11 cellular contexts compared by ENCODE assay signal in the genomic region with DNA sequence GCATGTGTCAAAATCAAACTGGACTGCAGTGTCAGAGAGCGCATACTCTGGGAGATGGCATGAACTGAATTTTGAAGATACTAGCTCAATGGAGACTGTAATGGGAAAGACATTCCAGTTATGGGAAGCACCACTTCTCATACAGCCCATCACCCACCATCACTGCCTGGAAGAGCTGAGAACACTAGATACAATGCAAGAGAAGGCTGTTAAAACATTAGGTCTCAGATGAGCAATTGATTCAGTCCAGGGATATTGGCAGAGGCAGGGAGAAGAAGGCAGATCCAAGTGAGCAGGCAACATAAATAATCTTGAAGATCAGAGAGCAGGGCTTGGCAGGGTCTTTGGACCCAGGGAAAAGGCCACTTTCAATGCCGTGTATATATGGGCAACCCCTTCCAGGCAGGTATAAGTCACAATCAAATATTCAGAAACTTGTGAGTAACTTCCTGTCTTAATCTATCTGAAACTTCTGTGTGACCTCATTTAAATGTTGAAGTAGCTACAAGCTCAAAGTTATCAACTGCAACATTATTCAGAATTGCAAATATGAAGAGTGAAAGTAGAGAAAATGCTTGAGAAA.
A peak's percentile ranks its signal among the peaks of the same experiment; 100 is the strongest.
DNase-seq lines count a peak whose midpoint lies in the region; ATAC-seq, FAIRE-seq and TF ChIP-seq lines count a peak whose summit lies in the region.
"Had no signal": no experiment of that assay in that cellular context is flagged by ENCODE, and none has a peak within 500 bp of the region (broad histone marks: within the 10 kb centered on the region; RNA-seq: fewer than 3 reads in every experiment).

No MANE protein-coding gene starts in this region.

- H3K27me3 ChIP-seq in bronchial epithelial cell (ENCODE audit: control insufficient read depth, insufficient read depth, low read length) (no peaks in the 10 kb centered on the region), aorta (ENCODE audit: control insufficient read depth in 1 of 2, insufficient read depth in 2 of 2, low read length in 1 of 2) (no peaks in the 10 kb centered on the region), Peyer's patch (no peaks in the 10 kb centered on the region)

- WGBS in aorta, 2 donors, result 61 to 68% methylated on average over 2 of the region's 2 CpGs

- FAIRE-seq in bronchial epithelial cell (lab: Jason Lieb, UNC), result no peak
- FAIRE-seq: islet of Langerhans had no signal

- no peaks in the 10 kb centered on the region for H3K4me1 ChIP-seq in aorta (ENCODE audit: control insufficient read depth in 1 of 2, insufficient read depth in 2 of 2, low read length in 2 of 2)
- H3K4me1 ChIP-seq in Peyer's patch, result no peaks in the 10 kb centered on the region

- intact Hi-C loops in aorta (cut with DNase I), result loop anchor here in 1 of 2 donors (2.0 kb wide), 1 partner anchor 285 kb away; no protein-coding TSS in a partner anchor

- DNase-seq in EL, result peak; percentile 43
- DNase-seq in HT1080 (ENCODE audit: low read depth), result peak; percentile 27
- peak; percentile 67 for DNase-seq in bronchial epithelial cell (ENCODE audit: low read depth)
- no peak for DNase-seq in aorta
- DNase-seq in Peyer's patch, result no peak
- DNase-seq in hepatic stellate cell (ENCODE audit: low spot score), result no peak

- no peaks in the 10 kb centered on the region for H3K36me3 ChIP-seq in bronchial epithelial cell (ENCODE audit: control insufficient read depth, insufficient read depth, low read length)
- H3K36me3 ChIP-seq in aorta (ENCODE audit: control insufficient read depth in 1 of 2, insufficient read depth in 2 of 2, low read length in 1 of 2), result no peaks in the 10 kb centered on the region
- H3K36me3 ChIP-seq in Peyer's patch, result no peaks in the 10 kb centered on the region
- H3K36me3 ChIP-seq: thoracic aorta had no signal

- TF ChIP-seq CTCF in bronchial epithelial cell (IDR thresholded peaks at IDR 0.05; ENCODE audit: insufficient read depth, low read length, severe bottlenecking) (no peak), Peyer's patch (IDR thresholded peaks at IDR 0.05) (no peak)

- no peak overlapping the region for H3K4me3 ChIP-seq in bronchial epithelial cell (ENCODE audit: low read depth, low read length)
- no peak overlapping the region for H3K4me3 ChIP-seq in aorta (ENCODE audit: low read length in 2 of 2)
- H3K4me3 ChIP-seq in Peyer's patch, result no peak overlapping the region
- H3K4me3 ChIP-seq: thoracic aorta had no signal

- TF ChIP-seq POLR2A in Peyer's patch (IDR thresholded peaks at IDR 0.05), result no peak

- H3K9me3 ChIP-seq in aorta (ENCODE audit: control insufficient read depth, low read length) (no peaks in the 10 kb centered on the region), Peyer's patch (no peaks in the 10 kb centered on the region)
- H3K9me3 ChIP-seq: thoracic aorta had no signal

- ATAC-seq in GM18909 (IDR thresholded peaks at IDR 0.05; ENCODE audit: poor library complexity, unreplicated experiment) (peak; percentile 53), aorta (ENCODE audit: low FRiP score) (no peak), HG02852 (IDR thresholded peaks at IDR 0.05; ENCODE audit: unreplicated experiment) (no peak)

- H3K27ac ChIP-seq in aorta (ENCODE audit: low read depth in 1 of 2, low read length in 2 of 2) (no peak overlapping the region), Peyer's patch (peak overlapping the region in 1 of 4 donors; percentile 20)
- H3K27ac ChIP-seq: C4-2B, thoracic aorta had no signal

Comparison
In these comparisons a context has a peak if more than half of its experiments do, and no peak if none do; other contexts are left out.
1. DNase-seq: peak in EL (single experiment), HT1080 (single experiment) and bronchial epithelial cell (single experiment); none in aorta (0 of 2), Peyer's patch (0 of 3) and hepatic stellate cell (single experiment).